In the genomic region with DNA sequence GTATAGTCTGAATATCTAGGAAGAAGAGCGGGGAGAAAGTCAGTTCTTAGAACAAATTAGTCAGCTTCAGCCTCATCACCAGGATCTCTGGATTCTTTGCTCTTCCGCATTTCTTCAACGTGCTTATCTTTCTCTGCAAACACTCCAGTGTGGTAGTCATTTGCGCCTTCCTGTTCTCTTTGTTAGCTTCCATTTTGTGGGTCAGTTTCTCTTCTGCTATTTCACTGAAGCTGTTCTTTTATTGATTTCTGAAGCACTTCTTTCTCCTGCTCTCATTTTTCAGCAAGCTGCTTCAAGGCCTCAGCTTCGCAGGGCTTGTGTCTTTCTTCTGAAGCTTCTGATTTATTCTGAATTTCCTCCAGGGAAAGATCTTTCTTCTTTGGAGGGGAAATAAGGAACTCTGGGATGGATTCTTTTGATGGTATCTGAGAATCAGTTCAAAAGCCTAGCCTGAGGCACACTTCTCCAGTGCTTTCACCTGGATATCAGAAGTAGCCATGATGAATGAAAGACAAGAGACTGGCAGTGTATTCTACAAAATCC, we compare ENCODE assay signal across 8 cellular contexts. TPM values are rescaled to one million over a fixed set of nuclear protein-coding genes. Genes with fewer than 3 reads are reported as not detected.
DNase-seq lines count a peak whose midpoint lies in the region; ATAC-seq and TF ChIP-seq lines count a peak whose summit lies in the region.

No MANE protein-coding gene starts in this region.

- H4K91ac ChIP-seq in H9 (ENCODE audit: insufficient read length, low read depth, low read length) = no peak overlapping the region

- H3K27me3 Mint-ChIP-seq in H9 (ENCODE audit: low read depth) = no peaks in the 10 kb centered on the region

- H2BK15ac ChIP-seq in H9 (ENCODE audit: low read depth, low read length) = no peak overlapping the region

- H2BK5ac ChIP-seq in H9 (ENCODE audit: insufficient read length, low read length) = no peak overlapping the region

- H3K4ac ChIP-seq in H9 (ENCODE audit: low read depth, low read length) = no peak overlapping the region

- H3K79me2 ChIP-seq in H9 (ENCODE audit: insufficient read depth, low read length) = no peaks in the 10 kb centered on the region

- H3K79me1 ChIP-seq in H9 (ENCODE audit: insufficient read depth, low read depth, low read length, poor library complexity, severe bottlenecking) = no peaks in the 10 kb centered on the region

- H3K27me3 ChIP-seq in H9 (ENCODE audit: insufficient read depth, low read length) = no peaks in the 10 kb centered on the region

- no peak overlapping the region for H3K23ac ChIP-seq in H9 (ENCODE audit: insufficient read length, low read depth, low read length)

- WGBS in H9 (ENCODE audit: extremely low coverage, insufficient read length, low lambda C conversion rate) = no CpG with 5 or more reads among the region's 5 CpGs

- peaks cover 3 to 8% of the 10 kb centered on the region in 2 experiments; a peak in 3 of 5 replicates for H3K9me3 Mint-ChIP-seq in H9

- H3K18ac ChIP-seq in H9 (ENCODE audit: insufficient read length, low read depth, low read length) = no peak overlapping the region

- no peak overlapping the region for H3K14ac ChIP-seq in H9 (ENCODE audit: insufficient read depth, low read length)

- CTCF ChIA-PET in RWPE1 (lab: Yijun Ruan, JAX) = interaction anchor here (0.9 kb wide), 1 partner anchor 33 kb away, joined by 4 read pairs; no protein-coding TSS in a partner anchor

- no peak overlapping the region for H3K56ac ChIP-seq in H9 (ENCODE audit: insufficient read length, low read depth, low read length)

- H3K27ac ChIP-seq in H9 (ENCODE audit: insufficient read length, low read depth, low read length) (no peak overlapping the region), RWPE1 (no peak overlapping the region)

- no peaks in the 10 kb centered on the region for H3K9me3 ChIP-seq in H9 (ENCODE audit: control insufficient read depth, low read depth, low read length)

- H4K8ac ChIP-seq in H9 (replicated peaks; ENCODE audit: insufficient read length, low read depth, low read length) = no peak overlapping the region

- H3K4me1 Mint-ChIP-seq in H9 = peaks cover 17 to 18% of the 10 kb centered on the region in 2 experiments

- H2BK20ac ChIP-seq in H9 (ENCODE audit: low read depth, low read length, poor library complexity, severe bottlenecking) = no peak overlapping the region

- H3K9ac ChIP-seq in H9 (ENCODE audit: extremely low read depth, insufficient read length, low read length) = no peak overlapping the region

- H3K4me3 Mint-ChIP-seq in H9 = no peak overlapping the region

- POLR2A ChIA-PET in RWPE1 (lab: Yijun Ruan, JAX; ENCODE audit: low non-redundant PET) = no interaction called here

- DNase-seq in H9 (no peak), NOMO-1 treated with dmso at 0.1 percent for 144 hours (lab: John Stamatoyannopoulos, UW; ENCODE audit: unreplicated experiment) (peak; percentile 83), iPS-NIHi7 (ENCODE audit: extremely low spot score) (peak; percentile 18), COLO668 (lab: John Stamatoyannopoulos, UW; ENCODE audit: unreplicated experiment) (no peak), RWPE1 (ENCODE audit: low spot score) (no peak)
- no peak for DNase-seq in activated CD4-positive, alpha-beta T cell treated with anti-CD3 and anti-CD28 coated beads, Interleukin-2, amount 50 U/mL, for 48 hours

- no peak overlapping the region for H2AK5ac ChIP-seq in H9 (ENCODE audit: insufficient read length, low read length)

- H3K36me3 Mint-ChIP-seq in H9 (ENCODE audit: insufficient read depth in 1 of 3, low read depth in 3 of 3) = peaks cover 14 to 20% (median 18%) of the 10 kb centered on the region in 3 experiments

- H3K23me2 ChIP-seq in H9 (ENCODE audit: insufficient read length, low read depth, low read length, poor library complexity, severe bottlenecking) = no peaks in the 10 kb centered on the region

- H3K27ac Mint-ChIP-seq in H9 = peak overlapping the region in 2 of 3 experiments; percentile 6 to 45; a peak in 2 of 7 replicates

- no peak overlapping the region for H2AFZ ChIP-seq in H9 (ENCODE audit: low read length)

- ATAC-seq in GM18499 (IDR thresholded peaks at IDR 0.05; ENCODE audit: insufficient read depth, unreplicated experiment) (peak; percentile 80), HG03097 (IDR thresholded peaks at IDR 0.05; ENCODE audit: low FRiP score, unreplicated experiment) (no peak)

- H4K5ac ChIP-seq in H9 (ENCODE audit: insufficient read length, low read depth, low read length) = no peak overlapping the region

- H3K4me1 ChIP-seq in H9 (ENCODE audit: insufficient read depth, low read length) = peaks cover 3% of the 10 kb centered on the region; the same call in 1 of the 2 replicates

- no peak overlapping the region for H2BK12ac ChIP-seq in H9 (ENCODE audit: insufficient read length, low read depth, low read length)

- H3K4me2 ChIP-seq in H9 (ENCODE audit: insufficient read depth, insufficient read length, low read length) = no peak overlapping the region

- no peak overlapping the region for H2BK120ac ChIP-seq in H9 (ENCODE audit: low read depth, low read length, poor library complexity, severe bottlenecking)

- H3T11ph ChIP-seq in H9 (ENCODE audit: low read length) = no peak overlapping the region

- no peak for TF ChIP-seq CTCF in H9 (conservative IDR thresholded peaks at IDR 0.05)
- TF ChIP-seq CTCF in RWPE1 (conservative IDR thresholded peaks at IDR 0.05; ENCODE audit: low read depth) = no peak

- no peaks in the 10 kb centered on the region for H4K20me1 ChIP-seq in H9 (ENCODE audit: control insufficient read depth, insufficient read depth, insufficient read length)

RNA-seq across cellular contexts. Expression of a gene that starts 13.5 kb away (rescaled TPM):
- total RNA-seq in H9 (2021) = 9.6 and 10.8 TPM in 2 replicates

RNA-seq across cellular contexts. Expression of a gene that starts 55.9 kb away (rescaled TPM):
- 0.81 and 1.4 TPM in 2 replicates for total RNA-seq in H9 (2021)

Comparison
In these comparisons a context has a peak if more than half of its experiments do, and no peak if none do; other contexts are left out.
1. DNase-seq: peak in NOMO-1 treated with dmso at 0.1 percent for 144 hours (single experiment) and iPS-NIHi7 (single experiment); none in H9 (single experiment), COLO668 (single experiment), activated CD4-positive, alpha-beta T cell treated with anti-CD3 and anti-CD28 coated beads, Interleukin-2, amount 50 U/mL, for 48 hours (0 of 2) and RWPE1 (single experiment).